ENCODE assay signal across 25 cellular contexts in genomic region chr10:60807499-60807898, GRCh38.
"Had no signal": no experiment of that assay in that cellular context is flagged by ENCODE, and none has a peak within 500 bp of the region (broad histone marks: within the 10 kb centered on the region; RNA-seq: fewer than 3 reads in every experiment).

No MANE protein-coding gene starts in this region.

- H3K36me3 ChIP-seq: brain microvascular endothelial cell, gastrocnemius medialis had no signal

- H3K9me3 ChIP-seq: gastrocnemius medialis had no signal

- H3K27ac ChIP-seq: brain microvascular endothelial cell, coronary artery, dorsolateral prefrontal cortex, gastrocnemius medialis had no signal

- ATAC-seq: activated CD4-positive, CD25-positive, alpha-beta regulatory T cell treated with anti-CD3 and anti-CD28 coated beads, Interleukin-2, amount 50 U/mL, for 24 hours; activated CD8-positive, alpha-beta T cell treated with anti-CD3 and anti-CD28 coated beads for 36 hours; activated T-cell treated with anti-CD3 and anti-CD28 coated beads, Interleukin-2, amount 50 U/mL, for 4 hours; activated T-helper 17 cell treated with anti-CD3 and anti-CD28 coated beads, Interleukin-2, amount 50 U/mL, for 72 hours; esophagus mucosa; gastrocnemius medialis had no signal

- H3K4me3 ChIP-seq: coronary artery, dorsolateral prefrontal cortex, gastrocnemius medialis had no signal

- H3K27me3 ChIP-seq: brain microvascular endothelial cell, gastrocnemius medialis had no signal

- DNase-seq: activated B cell treated with CpG ODN at 0.5 μM for 24 hours; activated CD4-positive, alpha-beta T cell treated with anti-CD3 and anti-CD28 coated beads for 48 hours; activated CD4-positive, alpha-beta T cell treated with anti-CD3 and anti-CD28 coated beads, Interleukin-2, amount 50 U/mL, for 1 hour; activated CD4-positive, alpha-beta T cell treated with anti-CD3 and anti-CD28 coated beads, Interleukin-2, amount 50 U/mL, for 48 hours; activated CD8-positive, alpha-beta memory T cell treated with anti-CD3 and anti-CD28 coated beads for 24 hours; activated CD8-positive, alpha-beta T cell treated with anti-CD3 and anti-CD28 coated beads for 36 hours; activated effector memory CD4-positive, alpha-beta T cell treated with Interleukin-2 at 50 U/mL for 16 hours; activated gamma-delta T cell treated with Interleukin-2 at 50 U/mL for 16 hours; activated naive CD4-positive, alpha-beta T cell treated with anti-CD3 and anti-CD28 coated beads, Interleukin-2, amount 50 U/mL, for 16 hours; activated naive CD4-positive, alpha-beta T cell treated with Interleukin-2 at 50 U/mL for 16 hours; activated T-cell treated with anti-CD3 and anti-CD28 coated beads, Interleukin-2, amount 50 U/mL, for 4 hours; amniotic stem cell; anterior cingulate cortex; brain microvascular endothelial cell; dorsolateral prefrontal cortex; effector memory CD4-positive, alpha-beta T cell; endodermal cell; gastrocnemius medialis; glutamatergic neuron; T-helper 1 cell; T-helper 2 cell had no signal
